In genomic region chr13:96650301-96650886, GRCh38 we compare ENCODE assay signal across 11 cellular contexts.
DNase-seq lines count a peak whose midpoint lies in the region; ATAC-seq and TF ChIP-seq lines count a peak whose summit lies in the region.
"Had no signal": no experiment of that assay in that cellular context is flagged by ENCODE, and none has a peak within 500 bp of the region (broad histone marks: within the 10 kb centered on the region; RNA-seq: fewer than 3 reads in every experiment).

No MANE protein-coding gene starts in this region.

- H3K4me1 ChIP-seq in MM.1S (ENCODE audit: low read length), result no peaks in the 10 kb centered on the region
- H3K4me1 ChIP-seq in gastroesophageal sphincter, result no peaks in the 10 kb centered on the region

- H3K36me3 ChIP-seq in MM.1S (replicated peaks; ENCODE audit: insufficient read depth, low read length) (no peaks in the 10 kb centered on the region), gastroesophageal sphincter (no peaks in the 10 kb centered on the region)

- no peaks in the 10 kb centered on the region for H4K20me1 ChIP-seq in MM.1S (ENCODE audit: insufficient read depth, low read length)

- no peak overlapping the region for H3K4me2 ChIP-seq in MM.1S (ENCODE audit: low read depth, low read length)

- no peaks in the 10 kb centered on the region for H3F3A ChIP-seq in MM.1S (ENCODE audit: insufficient read depth, low read length)

- no peak overlapping the region for H3K27ac ChIP-seq in MM.1S (ENCODE audit: low read length)
- no peak overlapping the region for H3K27ac ChIP-seq in gastroesophageal sphincter

- H3K27me3 ChIP-seq in MM.1S (replicated peaks; ENCODE audit: insufficient read depth, low read length), result no peaks in the 10 kb centered on the region
- H3K27me3 ChIP-seq in gastroesophageal sphincter, result no peaks in the 10 kb centered on the region

- ATAC-seq in GM18498 (IDR thresholded peaks at IDR 0.05; ENCODE audit: unreplicated experiment), result peak; percentile 87
- peak; percentile 83 for ATAC-seq in HG02588 (IDR thresholded peaks at IDR 0.05; ENCODE audit: unreplicated experiment)
- no peak for ATAC-seq in gastroesophageal sphincter

- WGBS in gastroesophageal sphincter (ENCODE audit: low coverage in 1 of 2), 2 donors, result 69 to 85% methylated on average over 3 of the region's 3 CpGs

- TF ChIP-seq POLR2A in gastroesophageal sphincter (IDR thresholded peaks at IDR 0.05), result no peak

- peak; percentile 25 for DNase-seq in MM.1S
- DNase-seq in glomerular visceral epithelial cell (ENCODE audit: extremely low spot score), result peak; percentile 42
- DNase-seq in activated naive CD4-positive, alpha-beta T cell treated with Interleukin-2 at 50 U/mL for 16 hours, result no peak
- no peak for DNase-seq in stimulated activated CD4-positive, alpha-beta T cell treated with anti-CD3 and anti-CD28 coated beads, Interleukin-4, amount 100 ng/mL, for 1 hour
- DNase-seq in HEK293T (ENCODE audit: extremely low spot score), result no peak
- DNase-seq: activated CD4-positive, alpha-beta T cell treated with anti-CD3 and anti-CD28 coated beads for 48 hours; CD4-positive, alpha-beta memory T cell; NCI-H446 had no signal

- TF ChIP-seq EP300 in gastroesophageal sphincter (IDR thresholded peaks at IDR 0.05), result no peak

- H3K4me3 ChIP-seq in MM.1S (ENCODE audit: low read length) (no peak overlapping the region), gastroesophageal sphincter (no peak overlapping the region)

- POLR2A ChIA-PET in HEK293T (lab: Yijun Ruan, JAX), result no interaction called here

- H3K9me3 ChIP-seq in MM.1S (replicated peaks; ENCODE audit: insufficient read depth, low read length), result no peaks in the 10 kb centered on the region
- H3K9me3 ChIP-seq in gastroesophageal sphincter, result no peaks in the 10 kb centered on the region

- TF ChIP-seq CTCF in MM.1S (IDR thresholded peaks at IDR 0.05; ENCODE audit: low read length) (no peak; the same call in 1 of the 2 replicates), gastroesophageal sphincter (IDR thresholded peaks at IDR 0.05) (no peak)

- no peak overlapping the region for H2AFZ ChIP-seq in MM.1S (ENCODE audit: low read length)

- no peaks in the 10 kb centered on the region for H3K9me2 ChIP-seq in MM.1S (replicated peaks; ENCODE audit: insufficient read depth, low read length)

- H3K9ac ChIP-seq in MM.1S (ENCODE audit: low read length), result no peak overlapping the region

- no peaks in the 10 kb centered on the region for H3K79me2 ChIP-seq in MM.1S (ENCODE audit: low read length)

- CTCF ChIA-PET in HEK293T (lab: Yijun Ruan, JAX), result no interaction called here

TF ChIP-seq in HEK293T, 16 proteins besides CTCF, POLR2A, EP300 and RAD21:
- TF ChIP-seq SUZ12 (IDR thresholded peaks at IDR 0.05) (no peak), ARNT (IDR thresholded peaks at IDR 0.05) (no peak), FOXM1 (IDR thresholded peaks at IDR 0.05; ENCODE audit: borderline replicate concordance) (no peak), ELF4 (IDR thresholded peaks at IDR 0.05) (no peak), BHLHE40 (IDR thresholded peaks at IDR 0.05; ENCODE audit: borderline replicate concordance) (no peak), FOXK2 (IDR thresholded peaks at IDR 0.05) (no peak), LEF1 (IDR thresholded peaks at IDR 0.05; ENCODE audit: borderline replicate concordance) (no peak), L3MBTL2 (conservative IDR thresholded peaks at IDR 0.05) (no peak), FOXA1 (IDR thresholded peaks at IDR 0.05) (no peak)

Comparison
In these comparisons a context has a peak if more than half of its experiments do, and no peak if none do; other contexts are left out.
1. DNase-seq: peak in MM.1S (single experiment) and glomerular visceral epithelial cell (single experiment); none in activated naive CD4-positive, alpha-beta T cell treated with Interleukin-2 at 50 U/mL for 16 hours (single experiment), stimulated activated CD4-positive, alpha-beta T cell treated with anti-CD3 and anti-CD28 coated beads, Interleukin-4, amount 100 ng/mL, for 1 hour (single experiment) and HEK293T (single experiment).